ENCODE assay signal across 9 cellular contexts in genomic region chr7:75442101-75442464, GRCh38. TPM values are rescaled to one million over a fixed set of nuclear protein-coding genes. Genes with fewer than 3 reads are reported as not detected.
DNase-seq lines count a peak whose midpoint lies in the region; ATAC-seq and TF ChIP-seq lines count a peak whose summit lies in the region.
"Not testable (repeated sequence)": the region's sequence is repeated elsewhere in the genome, so short reads cannot be mapped to it uniquely, and the experiment has no call there.
"Had no signal": no experiment of that assay in that cellular context is flagged by ENCODE, and none has a peak within 500 bp of the region (broad histone marks: within the 10 kb centered on the region; RNA-seq: fewer than 3 reads in every experiment).

No MANE protein-coding gene starts in this region.

- peaks cover 17% of the 10 kb centered on the region for H3K36me3 ChIP-seq in CD8-positive, alpha-beta memory T cell (ENCODE audit: insufficient read depth, low read length)
- H3K36me3 ChIP-seq in body of pancreas (replicated peaks in 1 of 2; ENCODE audit: insufficient read depth in 1 of 2, low read depth in 2 of 2) (peaks cover 0 to 13% of the 10 kb centered on the region in 2 donors), stomach (peaks cover 30 to 38% (median 38%) of the 10 kb centered on the region in 4 donors)

- TF ChIP-seq CTCF in body of pancreas (IDR thresholded peaks at IDR 0.05); stomach (IDR thresholded peaks at IDR 0.05): not testable (repeated sequence)

- CTCF ChIA-PET in CD8-positive, alpha-beta memory T cell (lab: Charles Lee) = not testable (repeated sequence)

- H3K9me3 ChIP-seq in CD8-positive, alpha-beta memory T cell (ENCODE audit: low read length); body of pancreas; stomach: not testable (repeated sequence)

- H3K4me3 Mint-ChIP-seq in CD8-positive, alpha-beta memory T cell = peak overlapping the region; percentile 80 to 96 (median 86)
- H3K4me3 Mint-ChIP-seq in T-helper 1 cell treated with Interleukin-12 subunit alpha and Interleukin-12 subunit beta and Interleukin-4 antibody, amounts not matched to agents 30 μg/mL and 1 μg/mL, for 36 hours = peak overlapping the region; percentile 89
- H3K4me3 Mint-ChIP-seq in naive B cell = peak overlapping the region; percentile 72 to 93 (median 86)

- WGBS in body of pancreas, 2 donors = 0% methylated on average over 14 of the region's 37 CpGs; no CpG with 5 or more reads in 1 of the 2 donors
- whole genome bisulfite sequencing in stomach, 5 donors = 0 to 3% (median 1%) methylated on average over 4 to 8 of the region's 37 CpGs

- H3K4me1 Mint-ChIP-seq in CD8-positive, alpha-beta memory T cell = peaks cover 13 to 33% (median 25%) of the 10 kb centered on the region in 3 donors
- not testable (repeated sequence) for H3K4me1 Mint-ChIP-seq in T-helper 1 cell treated with Interleukin-12 subunit alpha and Interleukin-12 subunit beta and Interleukin-4 antibody, amounts not matched to agents 30 μg/mL and 1 μg/mL, for 36 hours (ENCODE audit: low read depth)
- H3K4me1 Mint-ChIP-seq in naive B cell = peaks cover 4 to 12% (median 8%) of the 10 kb centered on the region in 3 donors

- intact Hi-C loops in body of pancreas (cut with DNase I); Right ventricle myocardium inferior (cut with DNase I); stomach (cut with DNase I; ENCODE audit: low total_unique reads): not testable (repeated sequence)

- H3K4me1 ChIP-seq in CD8-positive, alpha-beta memory T cell (ENCODE audit: insufficient read depth, low read length); body of pancreas; stomach: not testable (repeated sequence)

- not testable (repeated sequence) for TF ChIP-seq POLR2A in body of pancreas (IDR thresholded peaks at IDR 0.05); stomach (IDR thresholded peaks at IDR 0.05)

- not testable (repeated sequence) for TF ChIP-seq EP300 in stomach (IDR thresholded peaks at IDR 0.05)

- POLR2A ChIA-PET in CD8-positive, alpha-beta memory T cell (lab: Charles Lee) = not testable (repeated sequence)

- H3K27ac ChIP-seq in CD8-positive, alpha-beta memory T cell (ENCODE audit: low read depth, low read length) = not testable (repeated sequence)
- H3K27ac ChIP-seq in body of pancreas (peak overlapping the region; percentile 75 to 92 (median 90)), stomach (peak overlapping the region in 4 of 5 donors; percentile 32 to 89 (median 86))

- peak in 1 of 5 donors; percentile 10 for DNase-seq in CD8-positive, alpha-beta memory T cell
- DNase-seq in body of pancreas; Right ventricle myocardium inferior (ENCODE audit: missing footprints); naive B cell; stomach: not testable (repeated sequence)

- not testable (repeated sequence) for H3K27me3 ChIP-seq in CD8-positive, alpha-beta memory T cell (ENCODE audit: insufficient read depth, low read length, poor library complexity, severe bottlenecking); body of pancreas; stomach

- not testable (repeated sequence) for H3K27me3 Mint-ChIP-seq in CD8-positive, alpha-beta memory T cell; T-helper 1 cell treated with Interleukin-12 subunit alpha and Interleukin-12 subunit beta and Interleukin-4 antibody, amounts not matched to agents 30 μg/mL and 1 μg/mL, for 36 hours (ENCODE audit: low read depth); naive B cell

- H3K4me3 ChIP-seq in CD8-positive, alpha-beta memory T cell (ENCODE audit: low read length) = not testable (repeated sequence)
- H3K4me3 ChIP-seq in body of pancreas (peak overlapping the region in 1 of 2 donors; percentile 1), stomach (peak overlapping the region; percentile 52 to 60 (median 58))

- H3K9me3 Mint-ChIP-seq in CD8-positive, alpha-beta memory T cell; T-helper 1 cell treated with Interleukin-12 subunit alpha and Interleukin-12 subunit beta and Interleukin-4 antibody, amounts not matched to agents 30 μg/mL and 1 μg/mL, for 36 hours; naive B cell: not testable (repeated sequence)

- peaks cover 11 to 36% (median 14%) of the 10 kb centered on the region in 3 donors for H3K36me3 Mint-ChIP-seq in CD8-positive, alpha-beta memory T cell
- H3K36me3 Mint-ChIP-seq in T-helper 1 cell treated with Interleukin-12 subunit alpha and Interleukin-12 subunit beta and Interleukin-4 antibody, amounts not matched to agents 30 μg/mL and 1 μg/mL, for 36 hours (ENCODE audit: low read depth) = peaks cover 26% of the 10 kb centered on the region
- peaks cover 9 to 14% of the 10 kb centered on the region in 2 donors for H3K36me3 Mint-ChIP-seq in naive B cell

- ATAC-seq in GM21619 (IDR thresholded peaks at IDR 0.05; ENCODE audit: unreplicated experiment) (peak; percentile 39), HG03354 (IDR thresholded peaks at IDR 0.05; ENCODE audit: poor library complexity, severe bottlenecking, unreplicated experiment) (peak; percentile 55), body of pancreas (peak; percentile 53), Right ventricle myocardium inferior (peak; percentile 26), naive B cell (ENCODE audit: low read depth in 2 of 2) (peak; percentile 23 to 27)

- H3K27ac Mint-ChIP-seq in CD8-positive, alpha-beta memory T cell = peak overlapping the region; percentile 66 to 96 (median 91)
- H3K27ac Mint-ChIP-seq in T-helper 1 cell treated with Interleukin-12 subunit alpha and Interleukin-12 subunit beta and Interleukin-4 antibody, amounts not matched to agents 30 μg/mL and 1 μg/mL, for 36 hours = peak overlapping the region; percentile 85
- peak overlapping the region in 5 of 6 donors; percentile 57 to 88 (median 73) for H3K27ac Mint-ChIP-seq in naive B cell

RNA-seq across cellular contexts. Expression of gene POM121C, which starts 44.0 kb away (rescaled TPM):
- 10 to 100 TPM; 64.5 to 64.6 TPM for total RNA-seq in CD8-positive, alpha-beta memory T cell
- 28.0 TPM for polyA plus RNA-seq in CD8-positive, alpha-beta memory T cell
- total RNA-seq in body of pancreas = 10 to 100 TPM; 16.6 to 23.4 TPM
- 19.4 TPM for total RNA-seq in Right ventricle myocardium inferior
- polyA plus RNA-seq in naive B cell (ENCODE audit: low read depth in 6 of 6) = 10 to 100 TPM in 5 of 6 donors, 1 to 10 TPM in 1; 5.2 to 32.4 (median 14.0) TPM
- 10 to 100 TPM; 22.2 to 74.2 (median 30.0) TPM for total RNA-seq in stomach
- 1 to 10 TPM; 8.1 to 9.0 (median 8.7) TPM for polyA plus RNA-seq in stomach

RNA-seq across cellular contexts. Expression of gene TRIM73, which starts 46.7 kb away (rescaled TPM):
- 1 to 10 TPM; 3.6 to 4.7 TPM for total RNA-seq in CD8-positive, alpha-beta memory T cell
- polyA plus RNA-seq in CD8-positive, alpha-beta memory T cell = 2.6 TPM
- total RNA-seq in body of pancreas (10 to 100 TPM in 1 of 2 donors, 1 to 10 TPM in 1; 1.8 to 13.2 TPM), Right ventricle myocardium inferior (0.41 TPM), stomach (10 to 100 TPM in 2 of 5 donors, 1 to 10 TPM in 2, not detected in 1; 6.1 to 22.8 (median 14.9) TPM)
- polyA plus RNA-seq in naive B cell (ENCODE audit: low read depth in 6 of 6) (1 to 10 TPM in 3 of 6 donors, under 1 TPM in 2, not detected in 1; 0.09 to 1.4 (median 1.2) TPM), stomach (10 to 100 TPM in 2 of 3 donors, 1 to 10 TPM in 1; 6.7 to 22.3 (median 11.7) TPM)

RNA-seq across cellular contexts. Expression of gene SPDYE5, which starts 50.0 kb away (rescaled TPM):
- total RNA-seq in CD8-positive, alpha-beta memory T cell = not detected
- 0.58 TPM for polyA plus RNA-seq in CD8-positive, alpha-beta memory T cell
- total RNA-seq in body of pancreas = not detected
- total RNA-seq in Right ventricle myocardium inferior = not detected
- polyA plus RNA-seq in naive B cell (ENCODE audit: low read depth in 6 of 6) = under 1 TPM in 4 of 6 donors, not detected in 2; 0.14 to 0.84 (median 0.34) TPM
- under 1 TPM in 1 of 5 donors, not detected in 4; 0.37 TPM for total RNA-seq in stomach
- not detected for polyA plus RNA-seq in stomach
- total RNA-seq: T-helper 2 cell treated with Interferon-gamma antibody and Interleukin-4, amounts not matched to agents 100 ng/mL and 5 ng/mL, for 36 hours had no signal
